ENCODE assay signal across 8 cellular contexts in genomic region chr3:10248984-10249748, GRCh38. TPM values are rescaled to one million over a fixed set of nuclear protein-coding genes. Genes with fewer than 3 reads are reported as not detected.
A peak's percentile ranks its signal among the peaks of the same experiment; 100 is the strongest.
DNase-seq lines count a peak whose midpoint lies in the region; ATAC-seq lines count a peak whose summit lies in the region.

No MANE protein-coding gene starts in this region.

- H3K4me1 Mint-ChIP-seq in activated naive CD4-positive, alpha-beta T cell treated with anti-CD3 and anti-CD28 coated beads for 36 hours (ENCODE audit: low read depth), result peaks cover 56% of the 10 kb centered on the region

- DNase-seq in NCI-H146 (lab: John Stamatoyannopoulos, UW) (peak; percentile 22), NCI-H146 treated with DMSO at 0.1 percent for 48 hours (lab: John Stamatoyannopoulos, UW; ENCODE audit: unreplicated experiment) (no peak), RKO (ENCODE audit: low spot score) (peak; percentile 69), Right ventricle myocardium superior (peak; percentile 57), putamen (ENCODE audit: low spot score) (peak; percentile 50), inferior parietal cortex (ENCODE audit: extremely low spot score) (no peak), pons (ENCODE audit: low spot score) (no peak)
- peak; percentile 82 for DNase-seq in activated naive CD4-positive, alpha-beta T cell treated with anti-CD3 and anti-CD28 coated beads for 36 hours

- peaks cover 19% of the 10 kb centered on the region for H3K9me3 Mint-ChIP-seq in activated naive CD4-positive, alpha-beta T cell treated with anti-CD3 and anti-CD28 coated beads for 36 hours

- CTCF ChIA-PET in activated naive CD4-positive, alpha-beta T cell treated with anti-CD3 and anti-CD28 coated beads for 36 hours (lab: Charles Lee), result interaction anchor here (0.9 to 1.6 kb wide), 2 partner anchors 14 to 15 kb away, joined by 4 to 9 read pairs; no protein-coding TSS in a partner anchor

- peak; percentile 7 for ATAC-seq in Right ventricle myocardium superior (ENCODE audit: poor library complexity)

- H3K27me3 Mint-ChIP-seq in activated naive CD4-positive, alpha-beta T cell treated with anti-CD3 and anti-CD28 coated beads for 36 hours (ENCODE audit: low read depth), result no peaks in the 10 kb centered on the region

- intact Hi-C loops in activated naive CD4-positive, alpha-beta T cell treated with anti-CD3 and anti-CD28 coated beads for 36 hours (cut with micrococcal nuclease), result loop anchor here (1.0 to 2.0 kb wide), 14 partner anchors 15 to 852 kb away; partner anchors contain the start of genes BRK1, FANCD2, JAGN1 and MTMR14
- intact Hi-C loops in Right ventricle myocardium superior (cut with DNase I), result no loop called here

- H3K4me3 Mint-ChIP-seq in activated naive CD4-positive, alpha-beta T cell treated with anti-CD3 and anti-CD28 coated beads for 36 hours, result peak overlapping the region; percentile 89

- peaks cover 63% of the 10 kb centered on the region for H3K36me3 Mint-ChIP-seq in activated naive CD4-positive, alpha-beta T cell treated with anti-CD3 and anti-CD28 coated beads for 36 hours (ENCODE audit: low read depth)

- peak overlapping the region; percentile 92 for H3K27ac Mint-ChIP-seq in activated naive CD4-positive, alpha-beta T cell treated with anti-CD3 and anti-CD28 coated beads for 36 hours

RNA-seq across cellular contexts. Expression of gene TATDN2, which starts 0.9 kb away (rescaled TPM):
- total RNA-seq in activated naive CD4-positive, alpha-beta T cell treated with anti-CD3 and anti-CD28 coated beads for 36 hours, result 10 to 100 TPM; 25.8 to 28.1 TPM
- 16.4 TPM for total RNA-seq in Right ventricle myocardium superior

RNA-seq across cellular contexts. Expression of gene GHRL, which starts 43.6 kb away (rescaled TPM):
- not detected for total RNA-seq in activated naive CD4-positive, alpha-beta T cell treated with anti-CD3 and anti-CD28 coated beads for 36 hours
- not detected for total RNA-seq in Right ventricle myocardium superior

Comparison
In these comparisons a context has a peak if more than half of its experiments do, and no peak if none do; other contexts are left out.
1. DNase-seq: peak in NCI-H146 (single experiment), RKO (single experiment), activated naive CD4-positive, alpha-beta T cell treated with anti-CD3 and anti-CD28 coated beads for 36 hours (single experiment), Right ventricle myocardium superior (single experiment) and putamen (single experiment); none in NCI-H146 treated with DMSO at 0.1 percent for 48 hours (single experiment), inferior parietal cortex (single experiment) and pons (single experiment).